ENCODE assay signal across 13 cellular contexts in the genomic region with DNA sequence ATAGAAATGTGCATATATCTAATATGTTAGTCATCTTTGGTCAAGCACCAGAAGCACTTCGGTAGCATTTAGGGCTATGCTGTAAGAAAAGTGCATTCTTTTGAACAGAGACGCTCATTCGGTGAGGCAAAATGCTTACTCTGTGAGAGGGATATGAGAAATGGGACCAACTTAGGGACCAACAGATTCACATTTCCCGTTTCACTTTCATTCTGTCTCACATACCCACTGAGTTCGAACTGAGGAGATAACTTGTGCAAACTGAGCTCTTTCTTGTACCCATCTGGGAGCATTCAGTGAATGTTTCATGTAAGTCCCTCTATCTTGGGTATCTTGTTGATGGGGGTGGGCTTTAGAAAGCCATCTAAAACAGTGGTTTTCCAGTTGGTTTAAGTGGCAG.
A peak's percentile ranks its signal among the peaks of the same experiment; 100 is the strongest.
DNase-seq lines count a peak whose midpoint lies in the region; ATAC-seq, FAIRE-seq and TF ChIP-seq lines count a peak whose summit lies in the region.
"Had no signal": no experiment of that assay in that cellular context is flagged by ENCODE, and none has a peak within 500 bp of the region (broad histone marks: within the 10 kb centered on the region; RNA-seq: fewer than 3 reads in every experiment).

No MANE protein-coding gene starts in this region.

- peak overlapping the region in 2 of 11 experiments; percentile 7 to 22; a peak in 3 of 22 replicates for H3K27ac ChIP-seq in BLaER1 treated with 17β-estradiol and CSF1 and Interleukin-3, amounts not matched to agents 10 nM and 100 nM
- peak overlapping the region; percentile 72 for H3K27ac ChIP-seq in MM.1S (ENCODE audit: low read length)
- no peak overlapping the region for H3K27ac ChIP-seq in brain microvascular endothelial cell
- H3K27ac ChIP-seq in thyroid gland, result no peak overlapping the region
- H3K27ac ChIP-seq: thoracic aorta had no signal

- H3F3A ChIP-seq in MM.1S (ENCODE audit: insufficient read depth, low read length), result peaks cover 26% of the 10 kb centered on the region

- WGBS in thyroid gland, 2 donors, result 82 to 89% methylated on average over 5 of the region's 5 CpGs

- no peaks in the 10 kb centered on the region for H3K79me2 ChIP-seq in MM.1S (ENCODE audit: low read length)

- in situ Hi-C loops in brain microvascular endothelial cell (cut with HindIII; ENCODE audit: low pct_ligation_motif_present, low sequenced_read_pairs), result no loop called here

- TF ChIP-seq CTCF in MM.1S (IDR thresholded peaks at IDR 0.05; ENCODE audit: low read length), result no peak
- TF ChIP-seq CTCF in D721Med (IDR thresholded peaks at IDR 0.05; ENCODE audit: insufficient read depth, missing control alignments), result no peak
- TF ChIP-seq CTCF in brain microvascular endothelial cell (IDR thresholded peaks at IDR 0.05; ENCODE audit: low read depth, low read length, missing control alignments), result no peak
- TF ChIP-seq CTCF in thyroid gland (IDR thresholded peaks at IDR 0.05), result no peak

- H3K4me2 ChIP-seq in BLaER1 treated with 17β-estradiol and CSF1 and Interleukin-3, amounts not matched to agents 10 nM and 100 nM, result peak overlapping the region; percentile 57 to 80 (median 70)
- H3K4me2 ChIP-seq in MM.1S (ENCODE audit: low read depth, low read length), result peak overlapping the region; percentile 88

- no peak for TF ChIP-seq POLR2A in thyroid gland (IDR thresholded peaks at IDR 0.05)

- ATAC-seq in GM19395 (IDR thresholded peaks at IDR 0.05; ENCODE audit: unreplicated experiment), result peak; percentile 79
- ATAC-seq in HG02852 (IDR thresholded peaks at IDR 0.05; ENCODE audit: unreplicated experiment), result peak; percentile 85

- intact Hi-C loops in thyroid gland (cut with DNase I), result no loop called here

- H3K9ac ChIP-seq in BLaER1 treated with 17β-estradiol and CSF1 and Interleukin-3, amounts not matched to agents 10 nM and 100 nM, result no peak overlapping the region
- H3K9ac ChIP-seq in MM.1S (ENCODE audit: low read length), result peak overlapping the region; percentile 35; the same call in 1 of the 2 replicates

- H3K36me3 ChIP-seq in BLaER1 treated with 17β-estradiol and CSF1 and Interleukin-3, amounts not matched to agents 10 nM and 100 nM, result peaks cover 0 to 4% (median 0%) of the 10 kb centered on the region in 11 experiments; a peak in 1 of 22 replicates
- H3K36me3 ChIP-seq in MM.1S (replicated peaks; ENCODE audit: insufficient read depth, low read length), result no peaks in the 10 kb centered on the region
- no peaks in the 10 kb centered on the region for H3K36me3 ChIP-seq in brain microvascular endothelial cell (replicated peaks)
- no peaks in the 10 kb centered on the region for H3K36me3 ChIP-seq in thyroid gland
- H3K36me3 ChIP-seq: thoracic aorta had no signal

- no peaks in the 10 kb centered on the region; a peak in 1 of 22 replicates for H4K20me1 ChIP-seq in BLaER1 treated with 17β-estradiol and CSF1 and Interleukin-3, amounts not matched to agents 10 nM and 100 nM
- no peaks in the 10 kb centered on the region for H4K20me1 ChIP-seq in MM.1S (ENCODE audit: insufficient read depth, low read length)

- no peaks in the 10 kb centered on the region for H3K27me3 ChIP-seq in BLaER1 treated with 17β-estradiol and CSF1 and Interleukin-3, amounts not matched to agents 10 nM and 100 nM
- no peaks in the 10 kb centered on the region for H3K27me3 ChIP-seq in MM.1S (replicated peaks; ENCODE audit: insufficient read depth, low read length)
- no peaks in the 10 kb centered on the region for H3K27me3 ChIP-seq in brain microvascular endothelial cell (replicated peaks)
- H3K27me3 ChIP-seq in thyroid gland, result no peaks in the 10 kb centered on the region

- peak overlapping the region in 8 of 10 experiments; percentile 5 to 38 (median 30); a peak in 7 of 20 replicates for H3K4me3 ChIP-seq in BLaER1 treated with 17β-estradiol and CSF1 and Interleukin-3, amounts not matched to agents 10 nM and 100 nM
- H3K4me3 ChIP-seq in MM.1S (ENCODE audit: low read length) (peak overlapping the region; percentile 61), brain microvascular endothelial cell (ENCODE audit: low read depth, low read length) (no peak overlapping the region), thyroid gland (replicated peaks in 1 of 3) (no peak overlapping the region)
- H3K4me3 ChIP-seq: thoracic aorta had no signal

- peaks cover 23 to 52% (median 35%) of the 10 kb centered on the region in 10 experiments for H3K4me1 ChIP-seq in BLaER1 treated with 17β-estradiol and CSF1 and Interleukin-3, amounts not matched to agents 10 nM and 100 nM
- H3K4me1 ChIP-seq in MM.1S (ENCODE audit: low read length) (peaks cover 21% of the 10 kb centered on the region), thyroid gland (peaks cover 6% of the 10 kb centered on the region in 2 donors)

- H3K9me2 ChIP-seq in MM.1S (replicated peaks; ENCODE audit: insufficient read depth, low read length), result no peaks in the 10 kb centered on the region

- DNase-seq in MM.1S, result peak; percentile 83
- no peak for DNase-seq in NCI-H2107 treated with DMSO at 0.1 percent for 48 hours (lab: John Stamatoyannopoulos, UW; ENCODE audit: unreplicated experiment)
- no peak for DNase-seq in D721Med (ENCODE audit: insufficient read length, low spot score)
- no peak for DNase-seq in brain microvascular endothelial cell
- DNase-seq in thyroid gland, result no peak
- DNase-seq: activated CD4-positive, alpha-beta T cell treated with anti-CD3 and anti-CD28 coated beads, Interleukin-2, amount 50 U/mL, for 4 hours; activated naive CD4-positive, alpha-beta T cell treated with Interleukin-2 at 50 U/mL for 16 hours; EL; NCI-H774 had no signal

- H2AFZ ChIP-seq in MM.1S (ENCODE audit: low read length), result peak overlapping the region; percentile 32

- FAIRE-seq in D721Med (lab: Jason Lieb, UNC), result no peak

- no peaks in the 10 kb centered on the region for H3K9me3 ChIP-seq in BLaER1 treated with 17β-estradiol and CSF1 and Interleukin-3, amounts not matched to agents 10 nM and 100 nM (replicated peaks in 1 of 11)
- H3K9me3 ChIP-seq in MM.1S (replicated peaks; ENCODE audit: insufficient read depth, low read length), result no peaks in the 10 kb centered on the region
- no peaks in the 10 kb centered on the region for H3K9me3 ChIP-seq in thyroid gland
- H3K9me3 ChIP-seq: thoracic aorta had no signal

Comparison
In these comparisons a context has a peak if more than half of its experiments do, and no peak if none do; other contexts are left out.
1. H3K4me3 ChIP-seq: peak in BLaER1 treated with 17β-estradiol and CSF1 and Interleukin-3, amounts not matched to agents 10 nM and 100 nM (8 of 10) and MM.1S (single experiment); none in brain microvascular endothelial cell (single experiment) and thyroid gland (0 of 3).